ENCODE assay signal across 31 cellular contexts in the genomic region with DNA sequence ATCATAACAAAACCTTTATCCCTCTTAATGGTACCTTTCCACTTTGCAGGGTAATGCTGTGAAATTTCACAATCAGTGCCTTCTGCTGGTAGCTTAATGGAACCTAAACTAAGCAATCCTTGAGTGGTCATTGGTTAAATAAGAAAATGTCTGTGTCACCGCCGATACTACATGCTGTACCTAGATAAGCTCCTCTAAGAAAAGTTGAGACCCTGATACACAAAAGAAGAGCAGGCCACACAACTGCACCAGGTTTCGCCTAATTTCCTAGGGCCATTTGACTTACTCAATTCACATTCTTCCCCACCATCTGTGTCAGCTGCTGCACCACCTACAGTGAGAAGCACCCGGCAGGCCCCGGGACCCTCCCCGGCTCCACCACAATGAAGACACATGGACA.
"Had no signal": no experiment of that assay in that cellular context is flagged by ENCODE, and none has a peak within 500 bp of the region (broad histone marks: within the 10 kb centered on the region; RNA-seq: fewer than 3 reads in every experiment).

No MANE protein-coding gene starts in this region.

- H3K36me3 ChIP-seq: ascending aorta, cardiac muscle cell, MG63 had no signal

- H3K4me3 ChIP-seq: ascending aorta, cardiac muscle cell, MG63 had no signal

- H3K27me3 ChIP-seq: ascending aorta, cardiac muscle cell, MG63 had no signal

- ATAC-seq: activated CD8-positive, alpha-beta memory T cell treated with anti-CD3 and anti-CD28 coated beads, Interleukin-2, amount 10 ng/mL, durations not matched to agents 7 days and 5 days; activated T-cell treated with anti-CD3 and anti-CD28 coated beads, Interleukin-2, amount 50 U/mL, for 72 hours; activated T-helper 17 cell treated with anti-CD3 and anti-CD28 coated beads, Interleukin-2, amount 50 U/mL, for 72 hours had no signal

- DNase-seq: activated B cell treated with CpG ODN at 0.5 μM for 24 hours; activated CD4-positive, alpha-beta memory T cell treated with anti-CD3 and anti-CD28 coated beads for 36 hours; activated CD4-positive, alpha-beta T cell treated with anti-CD3 and anti-CD28 coated beads for 4 hours; activated CD4-positive, alpha-beta T cell treated with anti-CD3 and anti-CD28 coated beads, Interleukin-2, amount 50 U/mL, for 1 hour; activated CD4-positive, CD25-positive, alpha-beta regulatory T cell treated with anti-CD3 and anti-CD28 coated beads, Interleukin-2, amount 50 U/mL, for 72 hours; activated CD8-positive, alpha-beta memory T cell treated with anti-CD3 and anti-CD28 coated beads, Interleukin-2, amount 10 ng/mL, durations not matched to agents 7 days and 5 days; activated effector memory CD4-positive, alpha-beta T cell treated with anti-CD3 and anti-CD28 coated beads, Interleukin-2, amount 50 U/mL, for 16 hours; activated naive CD4-positive, alpha-beta T cell treated with Interleukin-2 at 50 U/mL for 16 hours; activated naive CD8-positive, alpha-beta T cell treated with anti-CD3 and anti-CD28 coated beads, Interleukin-2, amount 10 ng/mL, durations not matched to agents 7 days and 5 days; activated T-cell treated with anti-CD3 and anti-CD28 coated beads, Interleukin-2, amount 50 U/mL, for 1 hour; activated T-cell treated with anti-CD3 and anti-CD28 coated beads, Interleukin-2, amount 50 U/mL, for 72 hours; amygdala; Kasumi-1; MG63; NCI-H1048; NCI-H1105 treated with DMSO at 0.1 percent for 48 hours; NCI-H1436; NCI-H1694 treated with DMSO at 0.1 percent for 48 hours; NCI-H2029; NCI-H345; NCI-H524 treated with DMSO at 0.1 percent for 48 hours; NCI-H748 treated with DMSO at 0.1 percent for 48 hours; NK-92 treated with Interleukin-12 subunit alpha and Interleukin-12 subunit beta, amount 100 ng/mL, for 24 hours; Right ventricle myocardium superior; SW 1271; T-helper 1 cell; T-helper 2 cell; T-helper 9 cell had no signal
